10 cellular contexts compared by ENCODE assay signal in the genomic region with DNA sequence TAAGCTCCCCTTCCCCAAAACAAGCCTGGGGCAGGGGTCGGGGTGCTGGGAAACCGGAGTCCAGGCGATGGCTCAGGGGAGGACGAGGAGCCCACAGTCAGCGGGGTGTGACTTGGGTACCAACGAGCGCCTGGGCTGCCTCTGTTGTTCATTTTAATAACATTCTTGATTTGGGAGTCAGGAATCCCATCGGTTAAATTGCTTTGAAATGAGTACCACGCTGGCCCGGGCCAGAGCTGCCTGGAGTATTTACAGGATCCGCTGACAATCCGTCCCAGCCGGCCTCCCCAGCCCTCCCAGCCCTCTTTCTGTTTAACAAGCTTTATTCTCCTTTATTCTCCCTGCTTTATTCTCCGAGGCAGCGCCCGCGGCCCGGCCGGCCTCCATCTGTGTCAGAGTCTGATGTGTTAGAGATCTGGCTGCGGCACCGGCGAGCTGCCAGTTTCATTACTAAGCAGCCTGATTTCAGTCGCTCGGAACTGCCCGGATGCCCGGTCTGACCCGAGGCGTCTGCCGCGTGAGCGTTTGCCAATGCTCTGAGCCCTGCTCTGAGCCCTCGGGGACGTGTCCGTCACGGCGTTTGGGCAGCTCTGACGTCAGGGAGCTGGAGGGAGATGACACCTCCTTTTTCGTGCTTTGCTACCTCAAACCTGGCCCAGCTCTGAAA. TPM values are rescaled to one million over a fixed set of nuclear protein-coding genes. Genes with fewer than 3 reads are reported as not detected.
A peak's percentile ranks its signal among the peaks of the same experiment; 100 is the strongest.
DNase-seq lines count a peak whose midpoint lies in the region; ATAC-seq and TF ChIP-seq lines count a peak whose summit lies in the region.
"Had no signal": no experiment of that assay in that cellular context is flagged by ENCODE, and none has a peak within 500 bp of the region (broad histone marks: within the 10 kb centered on the region; RNA-seq: fewer than 3 reads in every experiment).

No MANE protein-coding gene starts in this region.

- H3K27ac ChIP-seq in foreskin keratinocyte (no peak overlapping the region), A673 (ENCODE audit: low read depth, low read length, poor library complexity, severe bottlenecking) (no peak overlapping the region)

- no peak for TF ChIP-seq CTCF in WI38 (IDR thresholded peaks at IDR 0.05; ENCODE audit: low read depth, low read length)
- no peak for TF ChIP-seq CTCF in foreskin keratinocyte (conservative IDR thresholded peaks at IDR 0.05)
- TF ChIP-seq CTCF in A673 (conservative IDR thresholded peaks at IDR 0.05; ENCODE audit: low read depth, low read length), result no peak

- intact Hi-C loops in sciatic nerve (cut with DNase I), result no loop called here
- intact Hi-C loops in A673 (cut with micrococcal nuclease; ENCODE audit: unreplicated experiment), result no loop called here

- H3K9me3 ChIP-seq in A673 (ENCODE audit: low read depth, low read length, poor library complexity, severe bottlenecking), result no peaks in the 10 kb centered on the region

- CTCF ChIA-PET in A673 (lab: Charles Lee), result no interaction called here

- peaks cover 4% of the 10 kb centered on the region for H3K4me1 ChIP-seq in foreskin keratinocyte
- H3K4me1 ChIP-seq in A673 (ENCODE audit: insufficient read depth, low read length, poor library complexity, severe bottlenecking), result no peaks in the 10 kb centered on the region

- POLR2A ChIA-PET in A673 (lab: Charles Lee; ENCODE audit: low non-redundant PET), result no interaction called here

- BruUV-seq in A673 (replicated peaks; lab: Mats Ljungman, UMichigan), result no TSS peak

- no peaks in the 10 kb centered on the region for H3K36me3 ChIP-seq in A673 (ENCODE audit: insufficient read depth, low read length, poor library complexity, severe bottlenecking)

- ATAC-seq in foreskin keratinocyte, result peak; percentile 72
- ATAC-seq in sciatic nerve, result peak; percentile 64
- no peak for ATAC-seq in HG02610 (IDR thresholded peaks at IDR 0.05; ENCODE audit: unreplicated experiment)

- peaks cover 38% of the 10 kb centered on the region for H3K27me3 ChIP-seq in foreskin keratinocyte
- H3K27me3 ChIP-seq in A673 (replicated peaks; ENCODE audit: insufficient read depth, low read depth, low read length, poor library complexity), result no peaks in the 10 kb centered on the region

- peak; percentile 63 for DNase-seq in ELF-1 (ENCODE audit: low read depth, low spot score)
- peak in 1 of 2 donors; percentile 28 for DNase-seq in foreskin keratinocyte
- no peak for DNase-seq in sciatic nerve (ENCODE audit: low spot score)
- no peak for DNase-seq in putamen (ENCODE audit: low spot score)
- no peak for DNase-seq in A673 (ENCODE audit: low spot score)
- no peak for DNase-seq in SW480 (ENCODE audit: low spot score)
- DNase-seq: activated gamma-delta T cell; stimulated activated CD4-positive, alpha-beta T cell treated with anti-CD3 and anti-CD28 coated beads, Interleukin-4, amount 100 ng/mL, for 4 hours had no signal

- H3K4me3 ChIP-seq in WI38 (ENCODE audit: low read depth, low read length) (peak overlapping the region; percentile 18; the same call in 1 of the 2 replicates), A673 (ENCODE audit: low read depth, low read length, poor library complexity, severe bottlenecking) (no peak overlapping the region)

RNA-seq across cellular contexts. Expression of a gene that starts 16.5 kb away (rescaled TPM):
- total RNA-seq in foreskin keratinocyte, result not detected in 2 replicates
- not detected in 2 replicates for polyA plus RNA-seq in foreskin keratinocyte
- not detected for total RNA-seq in sciatic nerve
- not detected in 2 replicates for total RNA-seq in A673 (2021)

RNA-seq across cellular contexts. Expression of a gene that starts 26.0 kb away (rescaled TPM):
- total RNA-seq in foreskin keratinocyte (1.2 and 2.7 TPM in 2 replicates), sciatic nerve (not detected), A673 (2021) (0.19 TPM in 1 of 2 replicates, not detected in the other)
- polyA plus RNA-seq in foreskin keratinocyte, result 2.6 and 3.4 TPM in 2 replicates
